In the genomic region with DNA sequence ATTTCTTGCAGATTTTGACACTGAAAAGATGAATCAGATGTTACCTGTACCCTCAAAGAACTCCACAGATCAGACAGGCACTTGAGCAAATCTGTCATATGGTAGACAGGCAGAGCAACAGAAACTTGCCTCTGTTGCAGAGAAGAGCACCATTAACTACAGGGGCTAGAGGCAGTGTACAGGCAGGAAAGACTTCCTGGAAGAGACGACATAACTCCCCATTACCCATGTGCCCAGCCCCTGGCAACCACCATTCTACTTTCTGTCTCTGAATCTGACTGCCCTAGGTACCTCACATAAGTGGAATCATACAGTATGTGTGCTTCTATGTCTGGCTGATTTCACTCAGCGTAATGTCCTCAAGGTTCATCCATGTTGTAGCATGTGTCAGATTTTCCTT, we compare ENCODE assay signal across 17 cellular contexts. TPM values are rescaled to one million over a fixed set of nuclear protein-coding genes. Genes with fewer than 3 reads are reported as not detected.
DNase-seq lines count a peak whose midpoint lies in the region; ATAC-seq and TF ChIP-seq lines count a peak whose summit lies in the region.
"Had no signal": no experiment of that assay in that cellular context is flagged by ENCODE, and none has a peak within 500 bp of the region (broad histone marks: within the 10 kb centered on the region; RNA-seq: fewer than 3 reads in every experiment).

No MANE protein-coding gene starts in this region.

- no peak overlapping the region for H3K4ac ChIP-seq in trophoblast cell (ENCODE audit: low read depth, low read length)

- no TSS peak for BruUV-seq in A673 (replicated peaks; lab: Mats Ljungman, UMichigan)

- WGBS in trophoblast cell (ENCODE audit: extremely low coverage, insufficient coverage, insufficient read length): no CpG with 5 or more reads among the region's 2 CpGs

- no peak overlapping the region for H3K27ac ChIP-seq in trophoblast cell (ENCODE audit: low read depth, low read length)
- H3K27ac ChIP-seq in left lung: peak overlapping the region in 1 of 2 donors; percentile 23
- H3K27ac ChIP-seq in A673 (ENCODE audit: low read depth, low read length, poor library complexity, severe bottlenecking): no peak overlapping the region
- H3K27ac ChIP-seq: right atrium auricular region, SJCRH30 had no signal

- H4K12ac ChIP-seq in trophoblast cell (ENCODE audit: low read depth, low read length): no peak overlapping the region

- H2BK120ac ChIP-seq in trophoblast cell (ENCODE audit: insufficient read depth, low read length, poor library complexity): no peak overlapping the region

- no peaks in the 10 kb centered on the region for H3K27me3 Mint-ChIP-seq in activated T-cell treated with anti-CD3 and anti-CD28 coated beads, Interleukin-2, amount 50 U/mL, for 24 hours

- H3K4me1 ChIP-seq in Loucy (ENCODE audit: insufficient read depth, low read length, poor library complexity, severe bottlenecking) (peaks cover 7% of the 10 kb centered on the region), trophoblast cell (ENCODE audit: control insufficient read depth in 1 of 2, insufficient read depth in 2 of 2, low read length in 2 of 2) (peaks cover 0 to 4% of the 10 kb centered on the region in 2 experiments), left lung (peaks cover 0 to 8% of the 10 kb centered on the region in 2 donors), A673 (ENCODE audit: insufficient read depth, low read length, poor library complexity, severe bottlenecking) (no peaks in the 10 kb centered on the region)
- H3K4me1 ChIP-seq: right atrium auricular region, SJCRH30 had no signal

- H3K4me3 ChIP-seq in Loucy (ENCODE audit: low read length, poor library complexity, severe bottlenecking) (no peak overlapping the region), trophoblast cell (ENCODE audit: low read depth, low read length) (no peak overlapping the region), left lung (no peak overlapping the region), A673 (ENCODE audit: low read depth, low read length, poor library complexity, severe bottlenecking) (no peak overlapping the region)
- H3K4me3 ChIP-seq: right atrium auricular region, SJCRH30 had no signal

- no peaks in the 10 kb centered on the region for H3K9me3 Mint-ChIP-seq in activated T-cell treated with anti-CD3 and anti-CD28 coated beads, Interleukin-2, amount 50 U/mL, for 24 hours

- H3K14ac ChIP-seq in trophoblast cell (ENCODE audit: low read length): no peak overlapping the region

- H2AFZ ChIP-seq in Loucy (ENCODE audit: low read length) (no peak overlapping the region), trophoblast cell (ENCODE audit: insufficient read depth, low read length, poor library complexity) (no peak overlapping the region)

- H3K36me3 Mint-ChIP-seq in activated T-cell treated with anti-CD3 and anti-CD28 coated beads, Interleukin-2, amount 50 U/mL, for 24 hours (ENCODE audit: low read depth): peaks cover 9% of the 10 kb centered on the region

- ATAC-seq in left lung: no peak

- H3K23ac ChIP-seq in trophoblast cell (ENCODE audit: low read length): no peak overlapping the region

- peaks cover 28% of the 10 kb centered on the region for H3K4me1 Mint-ChIP-seq in activated T-cell treated with anti-CD3 and anti-CD28 coated beads, Interleukin-2, amount 50 U/mL, for 24 hours (ENCODE audit: low read depth)

- TF ChIP-seq CTCF in Loucy (conservative IDR thresholded peaks at IDR 0.05; ENCODE audit: low read length): no peak
- TF ChIP-seq CTCF in left lung (IDR thresholded peaks at IDR 0.05): no peak
- TF ChIP-seq CTCF in A673 (conservative IDR thresholded peaks at IDR 0.05; ENCODE audit: low read depth, low read length): no peak

- POLR2A ChIA-PET in A673 (lab: Charles Lee; ENCODE audit: low non-redundant PET): no interaction called here

- no peaks in the 10 kb centered on the region; the same call in 1 of the 2 replicates for H3F3A ChIP-seq in Loucy (ENCODE audit: low read depth)

- DNase-seq in activated T-cell treated with anti-CD3 and anti-CD28 coated beads, Interleukin-2, amount 50 U/mL, for 24 hours: no peak
- no peak for DNase-seq in activated T-cell treated with anti-CD3 and anti-CD28 coated beads, Interleukin-2, amount 50 U/mL, for 48 hours
- peak; percentile 10 for DNase-seq in central memory CD4-positive, alpha-beta T cell
- DNase-seq in trophoblast cell: no peak
- no peak for DNase-seq in left lung
- DNase-seq in A673 (ENCODE audit: low spot score): no peak
- no peak for DNase-seq in DMS 273 (lab: John Stamatoyannopoulos, UW; ENCODE audit: unreplicated experiment)
- DNase-seq: activated CD4-positive, CD25-positive, alpha-beta regulatory T cell; GOT3; hypothalamus; kidney; mesendoderm; MM.1S; SJCRH30; stimulated activated naive CD4-positive, alpha-beta T cell treated with Interleukin-2 at 50 U/mL for 16 hours had no signal

- H4K20me1 ChIP-seq in Loucy (ENCODE audit: insufficient read depth, low read length, poor library complexity, severe bottlenecking): peaks cover 9% of the 10 kb centered on the region

- H3K27ac Mint-ChIP-seq in activated T-cell treated with anti-CD3 and anti-CD28 coated beads, Interleukin-2, amount 50 U/mL, for 24 hours: peak overlapping the region; percentile 70

- H2BK12ac ChIP-seq in trophoblast cell (ENCODE audit: low read length): no peak overlapping the region

- no peak overlapping the region for H3K18ac ChIP-seq in trophoblast cell (ENCODE audit: low read length)

- CTCF ChIA-PET in A673 (lab: Charles Lee): no interaction called here

- H3K9me3 ChIP-seq in Loucy (ENCODE audit: insufficient read depth, low read depth, low read length) (no peaks in the 10 kb centered on the region), trophoblast cell (ENCODE audit: insufficient read depth, low read depth, low read length) (peaks cover 3% of the 10 kb centered on the region), left lung (no peaks in the 10 kb centered on the region), A673 (ENCODE audit: low read depth, low read length, poor library complexity, severe bottlenecking) (no peaks in the 10 kb centered on the region)
- H3K9me3 ChIP-seq: right atrium auricular region, SJCRH30 had no signal

- H3K9ac ChIP-seq in Loucy (ENCODE audit: low read depth, low read length, poor library complexity, severe bottlenecking) (no peak overlapping the region), trophoblast cell (ENCODE audit: low read length) (no peak overlapping the region)

- H2BK5ac ChIP-seq in trophoblast cell (ENCODE audit: low read depth, low read length, poor library complexity): no peak overlapping the region

- peak overlapping the region; percentile 61 for H2AK5ac ChIP-seq in trophoblast cell (ENCODE audit: low read length)

- H3K9me2 ChIP-seq in Loucy (replicated peaks; ENCODE audit: low read depth, low read length): no peaks in the 10 kb centered on the region

- H3K79me2 ChIP-seq in Loucy (ENCODE audit: insufficient read depth, low read length): peaks cover 41% of the 10 kb centered on the region; the same call in 1 of the 2 replicates
- no peaks in the 10 kb centered on the region for H3K79me2 ChIP-seq in trophoblast cell (ENCODE audit: control insufficient read depth, insufficient read depth, low read length, poor library complexity)

- H3K36me3 ChIP-seq in Loucy (ENCODE audit: insufficient read depth, low read length): no peaks in the 10 kb centered on the region
- peaks cover 2 to 3% of the 10 kb centered on the region in 2 experiments for H3K36me3 ChIP-seq in trophoblast cell (ENCODE audit: control insufficient read depth in 1 of 2, insufficient read depth in 2 of 2, low read length in 2 of 2)
- peaks cover 0 to 4% of the 10 kb centered on the region in 2 donors for H3K36me3 ChIP-seq in left lung
- H3K36me3 ChIP-seq in A673 (ENCODE audit: insufficient read depth, low read length, poor library complexity, severe bottlenecking): no peaks in the 10 kb centered on the region
- H3K36me3 ChIP-seq: right atrium auricular region, SJCRH30 had no signal

- no peak overlapping the region for H3K4me3 Mint-ChIP-seq in activated T-cell treated with anti-CD3 and anti-CD28 coated beads, Interleukin-2, amount 50 U/mL, for 24 hours

- peak overlapping the region; percentile 16 for H3K4me2 ChIP-seq in Loucy (ENCODE audit: low read depth, low read length, poor library complexity, severe bottlenecking)
- no peak overlapping the region for H3K4me2 ChIP-seq in trophoblast cell (ENCODE audit: low read length)

- no peaks in the 10 kb centered on the region for H3K79me1 ChIP-seq in trophoblast cell (ENCODE audit: low read length)

- H3K27me3 ChIP-seq in Loucy (ENCODE audit: insufficient read depth, low read length, poor library complexity, severe bottlenecking) (no peaks in the 10 kb centered on the region), trophoblast cell (ENCODE audit: insufficient read depth, low read length) (no peaks in the 10 kb centered on the region), left lung (no peaks in the 10 kb centered on the region), A673 (replicated peaks; ENCODE audit: insufficient read depth, low read depth, low read length, poor library complexity) (no peaks in the 10 kb centered on the region)
- H3K27me3 ChIP-seq: right atrium auricular region, SJCRH30 had no signal

- H4K91ac ChIP-seq in trophoblast cell (ENCODE audit: low read depth, low read length): no peak overlapping the region

- intact Hi-C loops in left lung (cut with DNase I): no loop called here
- intact Hi-C loops in A673 (cut with micrococcal nuclease; ENCODE audit: unreplicated experiment): no loop called here

- H4K8ac ChIP-seq in trophoblast cell (ENCODE audit: low read depth, low read length): no peak overlapping the region

RNA-seq across cellular contexts. Expression of gene GFOD2, which starts 15.5 kb away (rescaled TPM):
- 14.0 and 14.3 TPM in 2 replicates for polyA plus RNA-seq in trophoblast cell (2013)
- 10 to 100 TPM; 13.7 to 18.6 TPM for total RNA-seq in left lung
- 22.6 and 25.1 TPM in 2 replicates for total RNA-seq in A673 (2021)

RNA-seq across cellular contexts. Expression of gene C16orf86, which starts 37.0 kb away (rescaled TPM):
- polyA plus RNA-seq in trophoblast cell (2013): 0.54 and 0.86 TPM in 2 replicates
- total RNA-seq in left lung (1 to 10 TPM; 2.6 to 3.6 TPM), A673 (2021) (not detected in 2 replicates)

RNA-seq across cellular contexts. Expression of gene ENKD1, which starts 37.1 kb away (rescaled TPM):
- 4.3 and 4.7 TPM in 2 replicates for polyA plus RNA-seq in trophoblast cell (2013)
- total RNA-seq in left lung: 10 to 100 TPM; 11.2 to 16.0 TPM
- 8.5 and 11.2 TPM in 2 replicates for total RNA-seq in A673 (2021)

RNA-seq across cellular contexts. Expression of gene PARD6A, which starts 42.9 kb away (rescaled TPM):
- 0.74 and 0.76 TPM in 2 replicates for polyA plus RNA-seq in trophoblast cell (2013)
- total RNA-seq in left lung (1 to 10 TPM; 3.8 to 4.1 TPM), A673 (2021) (8.6 and 8.7 TPM in 2 replicates)

RNA-seq across cellular contexts. Expression of gene ACD, which starts 43.6 kb away (rescaled TPM):
- polyA plus RNA-seq in trophoblast cell (2013): 22.2 and 22.3 TPM in 2 replicates
- total RNA-seq in left lung (10 to 100 TPM; 12.9 to 15.2 TPM), A673 (2021) (45.8 and 48.0 TPM in 2 replicates)
